23 cellular contexts compared by ENCODE assay signal in genomic region chr5:157336423-157336744, GRCh38.
DNase-seq lines count a peak whose midpoint lies in the region; ATAC-seq and TF ChIP-seq lines count a peak whose summit lies in the region.
"Had no signal": no experiment of that assay in that cellular context is flagged by ENCODE, and none has a peak within 500 bp of the region (broad histone marks: within the 10 kb centered on the region; RNA-seq: fewer than 3 reads in every experiment).

No MANE protein-coding gene starts in this region.

- H3K9me3 ChIP-seq in PC-3 (ENCODE audit: low read length) (no peaks in the 10 kb centered on the region), mesenchymal stem cell (ENCODE audit: control insufficient read depth, low read length) (no peaks in the 10 kb centered on the region), tibial artery (no peaks in the 10 kb centered on the region)
- H3K9me3 ChIP-seq: left lung, SK-N-SH, upper lobe of right lung had no signal

- no peak overlapping the region for H2BK120ac ChIP-seq in mesenchymal stem cell (ENCODE audit: low read depth, low read length)

- H3K79me2 ChIP-seq in PC-3 (ENCODE audit: low read length): no peaks in the 10 kb centered on the region
- H3K79me2 ChIP-seq: parathyroid adenoma had no signal

- WGBS in mesenchymal stem cell: 80% methylated on average over 3 of the region's 3 CpGs

- peaks cover 90% of the 10 kb centered on the region for H3K36me3 Mint-ChIP-seq in activated naive CD4-positive, alpha-beta T cell treated with anti-CD3 and anti-CD28 coated beads, Interleukin-2, amount 10 ng/mL, durations not matched to agents 7 days and 5 days
- H3K36me3 Mint-ChIP-seq in stimulated activated effector memory CD8-positive, alpha-beta T cell treated with anti-CD3 and anti-CD28 coated beads, Interleukin-12 subunit alpha, Interleukin-12 subunit beta, amount 100 ng/mL, for 72 hours: peaks cover 97% of the 10 kb centered on the region

- no peaks in the 10 kb centered on the region for H3K79me1 ChIP-seq in mesenchymal stem cell (replicated peaks; ENCODE audit: low read length, poor library complexity, severe bottlenecking)

- H2BK15ac ChIP-seq in mesenchymal stem cell (ENCODE audit: low read depth, poor library complexity, severe bottlenecking): no peak overlapping the region

- no peak overlapping the region for H2AK5ac ChIP-seq in mesenchymal stem cell (ENCODE audit: low read length, severe bottlenecking)

- H4K91ac ChIP-seq in mesenchymal stem cell (ENCODE audit: low read length): no peak overlapping the region

- H2AFZ ChIP-seq in PC-3 (ENCODE audit: low read length): 0 out of 2 replicates have a peak overlapping the region, but pooled peaks have one; percentile 22
- no peak overlapping the region for H2AFZ ChIP-seq in mesenchymal stem cell (ENCODE audit: low read depth, low read length)
- H2AFZ ChIP-seq: parathyroid adenoma had no signal

- DNase-seq in activated naive CD4-positive, alpha-beta T cell treated with anti-CD3 and anti-CD28 coated beads, Interleukin-2, amount 10 ng/mL, durations not matched to agents 7 days and 5 days: no peak
- DNase-seq in activated naive CD4-positive, alpha-beta T cell treated with anti-CD3 and anti-CD28 coated beads, Interleukin-2, amount 50 U/mL, for 16 hours: no peak
- DNase-seq in PC-3 (no peak), mesenchymal stem cell (no peak), tibial artery (no peak), NCI-H524 (lab: John Stamatoyannopoulos, UW) (no peak)
- no peak for DNase-seq in stimulated activated effector memory CD8-positive, alpha-beta T cell treated with anti-CD3 and anti-CD28 coated beads, Interleukin-12 subunit alpha, Interleukin-12 subunit beta, amount 100 ng/mL, for 72 hours (ENCODE audit: low spot score in 2 of 2)
- DNase-seq: activated CD4-positive, alpha-beta T cell treated with anti-CD3 and anti-CD28 coated beads, Interleukin-2, amount 10 ng/mL, durations not matched to agents 24 days and 14 days; left lung; natural killer cell; NCI-H146; NCI-H526; SK-N-SH; stimulated activated CD8-positive, alpha-beta memory T cell treated with anti-CD3 and anti-CD28 coated beads, Interleukin-4, amount 100 ng/mL, for 48 hours; T-helper 2 cell; upper lobe of right lung had no signal

- peaks cover 2% of the 10 kb centered on the region for H3K4me1 Mint-ChIP-seq in activated naive CD4-positive, alpha-beta T cell treated with anti-CD3 and anti-CD28 coated beads, Interleukin-2, amount 10 ng/mL, durations not matched to agents 7 days and 5 days
- peaks cover 18% of the 10 kb centered on the region for H3K4me1 Mint-ChIP-seq in stimulated activated effector memory CD8-positive, alpha-beta T cell treated with anti-CD3 and anti-CD28 coated beads, Interleukin-12 subunit alpha, Interleukin-12 subunit beta, amount 100 ng/mL, for 72 hours
- H3K4me1 Mint-ChIP-seq: B cell, mesothelial cell of epicardium had no signal

- no peak overlapping the region for H3K9ac ChIP-seq in PC-3 (ENCODE audit: low read length)
- H3K9ac ChIP-seq in mesenchymal stem cell (ENCODE audit: low read length): no peak overlapping the region
- H3K9ac ChIP-seq: KMS-11, parathyroid adenoma, SK-N-SH had no signal

- H3K23ac ChIP-seq in mesenchymal stem cell (ENCODE audit: low read length in 2 of 2): no peak overlapping the region

- TF ChIP-seq CTCF in PC-3 (conservative IDR thresholded peaks at IDR 0.05; ENCODE audit: low read depth, low read length) (no peak), tibial artery (IDR thresholded peaks at IDR 0.05) (no peak)

- no peaks in the 10 kb centered on the region for H3K27me3 Mint-ChIP-seq in activated naive CD4-positive, alpha-beta T cell treated with anti-CD3 and anti-CD28 coated beads, Interleukin-2, amount 10 ng/mL, durations not matched to agents 7 days and 5 days
- H3K27me3 Mint-ChIP-seq: activated CD4-positive, alpha-beta T cell treated with anti-CD3 and anti-CD28 coated beads, Interleukin-2, amount 10 ng/mL, durations not matched to agents 24 days and 14 days; B cell had no signal

- H3K4me1 ChIP-seq in PC-3 (ENCODE audit: insufficient read depth, low read length) (peaks cover 11% of the 10 kb centered on the region), mesenchymal stem cell (ENCODE audit: control insufficient read depth, insufficient read depth, low read depth, low read length) (peaks cover 7% of the 10 kb centered on the region), tibial artery (no peaks in the 10 kb centered on the region)
- H3K4me1 ChIP-seq: left lung, parathyroid adenoma, upper lobe of right lung had no signal

- no peak overlapping the region for H3K4ac ChIP-seq in mesenchymal stem cell (ENCODE audit: low read depth in 1 of 2, low read length in 2 of 2)

- no peaks in the 10 kb centered on the region for H4K20me1 ChIP-seq in PC-3 (ENCODE audit: low read length)

- H3K4me3 ChIP-seq in PC-3 (ENCODE audit: low read length) (no peak overlapping the region), mesenchymal stem cell (ENCODE audit: insufficient read depth in 1 of 2, low read depth in 1 of 2, low read length in 2 of 2) (no peak overlapping the region), tibial artery (no peak overlapping the region)
- H3K4me3 ChIP-seq: left lung, upper lobe of right lung had no signal

- no peak overlapping the region for H2BK5ac ChIP-seq in mesenchymal stem cell (ENCODE audit: low read depth, low read length, poor library complexity, severe bottlenecking)

- CTCF ChIA-PET in activated naive CD4-positive, alpha-beta T cell treated with anti-CD3 and anti-CD28 coated beads, Interleukin-2, amount 10 ng/mL, durations not matched to agents 7 days and 5 days (lab: Charles Lee): interaction anchor here (1.1 to 3.6 kb wide), 3 partner anchors 9 to 382 kb away, joined by 3 to 17 read pairs (median 8); no protein-coding TSS in a partner anchor
- CTCF ChIA-PET in PC-3 (lab: Charles Lee): no interaction called here

- H3K36me3 ChIP-seq in PC-3 (ENCODE audit: low read depth, low read length): no peaks in the 10 kb centered on the region
- H3K36me3 ChIP-seq in mesenchymal stem cell (ENCODE audit: control insufficient read depth in 1 of 2, insufficient read depth in 2 of 2, low read depth in 1 of 2, low read length in 2 of 2): peaks cover 10 to 21% of the 10 kb centered on the region in 2 experiments
- peaks cover 0 to 20% (median 0%) of the 10 kb centered on the region in 3 donors for H3K36me3 ChIP-seq in tibial artery

- H3K18ac ChIP-seq in mesenchymal stem cell (ENCODE audit: low read depth in 1 of 2, low read length in 2 of 2): no peak overlapping the region

- no peak overlapping the region for H3K14ac ChIP-seq in mesenchymal stem cell (ENCODE audit: low read length in 2 of 2)

- H3K9me2 ChIP-seq in PC-3 (replicated peaks; ENCODE audit: low read length): no peaks in the 10 kb centered on the region
- H3K9me2 ChIP-seq: SK-N-SH had no signal

- ATAC-seq in PC-3 (no peak), GM18873 (IDR thresholded peaks at IDR 0.05; ENCODE audit: low FRiP score, unreplicated experiment) (no peak)
- ATAC-seq in stimulated activated effector memory CD8-positive, alpha-beta T cell treated with anti-CD3 and anti-CD28 coated beads, Interleukin-12 subunit alpha, Interleukin-12 subunit beta, amount 100 ng/mL, for 72 hours: no peak
- ATAC-seq: left lung, natural killer cell, upper lobe of right lung had no signal

- H3K27ac Mint-ChIP-seq in activated naive CD4-positive, alpha-beta T cell treated with anti-CD3 and anti-CD28 coated beads, Interleukin-2, amount 10 ng/mL, durations not matched to agents 7 days and 5 days: peak overlapping the region; percentile 33
- peak overlapping the region; percentile 73 for H3K27ac Mint-ChIP-seq in stimulated activated effector memory CD8-positive, alpha-beta T cell treated with anti-CD3 and anti-CD28 coated beads, Interleukin-12 subunit alpha, Interleukin-12 subunit beta, amount 100 ng/mL, for 72 hours
- H3K27ac Mint-ChIP-seq: activated CD4-positive, alpha-beta T cell treated with anti-CD3 and anti-CD28 coated beads, Interleukin-2, amount 10 ng/mL, durations not matched to agents 24 days and 14 days; activated T-helper 2 cell treated with anti-CD3 and anti-CD28 coated beads, Interferon-gamma antibody, Interleukin-2, Interleukin-4, amounts not matched to agents 10 μg/mL and 5 μg/mL and 100 μg/mL, durations not matched to agents 14 hours and 24 hours and 36 hours; B cell; mesothelial cell of epicardium had no signal

- H3K27ac ChIP-seq in PC-3 (ENCODE audit: low read length) (no peak overlapping the region), mesenchymal stem cell (ENCODE audit: low read length, poor library complexity, severe bottlenecking) (peak overlapping the region; percentile 36), tibial artery (no peak overlapping the region)
- H3K27ac ChIP-seq: epithelial cell of prostate, KMS-11, left lung, parathyroid adenoma, upper lobe of right lung had no signal

- H3F3A ChIP-seq in PC-3 (ENCODE audit: low read length, unreplicated experiment): no peaks in the 10 kb centered on the region

- H3K4me3 Mint-ChIP-seq in activated naive CD4-positive, alpha-beta T cell treated with anti-CD3 and anti-CD28 coated beads, Interleukin-2, amount 10 ng/mL, durations not matched to agents 7 days and 5 days: no peak overlapping the region
- no peak overlapping the region for H3K4me3 Mint-ChIP-seq in stimulated activated effector memory CD8-positive, alpha-beta T cell treated with anti-CD3 and anti-CD28 coated beads, Interleukin-12 subunit alpha, Interleukin-12 subunit beta, amount 100 ng/mL, for 72 hours
- H3K4me3 Mint-ChIP-seq: activated CD4-positive, alpha-beta T cell treated with anti-CD3 and anti-CD28 coated beads, Interleukin-2, amount 10 ng/mL, durations not matched to agents 24 days and 14 days; B cell; mesothelial cell of epicardium; natural killer cell had no signal

- POLR2A ChIA-PET in PC-3 (lab: Charles Lee; ENCODE audit: unreplicated experiment): interaction anchor here (0.6 kb wide), 1 partner anchor 54 kb away, joined by 3 read pairs; no protein-coding TSS in a partner anchor

- H3K9me3 Mint-ChIP-seq in activated naive CD4-positive, alpha-beta T cell treated with anti-CD3 and anti-CD28 coated beads, Interleukin-2, amount 10 ng/mL, durations not matched to agents 7 days and 5 days: no peaks in the 10 kb centered on the region
- no peaks in the 10 kb centered on the region for H3K9me3 Mint-ChIP-seq in stimulated activated effector memory CD8-positive, alpha-beta T cell treated with anti-CD3 and anti-CD28 coated beads, Interleukin-12 subunit alpha, Interleukin-12 subunit beta, amount 100 ng/mL, for 72 hours
- H3K9me3 Mint-ChIP-seq: activated CD4-positive, alpha-beta T cell treated with anti-CD3 and anti-CD28 coated beads, Interleukin-2, amount 10 ng/mL, durations not matched to agents 24 days and 14 days; activated T-helper 2 cell treated with anti-CD3 and anti-CD28 coated beads, Interferon-gamma antibody, Interleukin-2, Interleukin-4, amounts not matched to agents 10 μg/mL and 5 μg/mL and 100 μg/mL, durations not matched to agents 14 hours and 24 hours and 36 hours; natural killer cell had no signal

- no peaks in the 10 kb centered on the region for H3K27me3 ChIP-seq in PC-3 (ENCODE audit: low read length)
- no peaks in the 10 kb centered on the region for H3K27me3 ChIP-seq in mesenchymal stem cell (ENCODE audit: control insufficient read depth in 1 of 2, insufficient read depth in 1 of 2, low read length in 2 of 2)
- no peaks in the 10 kb centered on the region for H3K27me3 ChIP-seq in tibial artery
- H3K27me3 ChIP-seq: left lung, upper lobe of right lung had no signal

- intact Hi-C loops in PC-3 (cut with micrococcal nuclease) (loop anchor here (10.0 kb wide), 1 partner anchor 238 kb away; the partner anchor contains the start of gene ADAM19), tibial artery (cut with DNase I; ENCODE audit: low total_unique reads) (no loop called here)

- no peak overlapping the region for H2BK12ac ChIP-seq in mesenchymal stem cell (ENCODE audit: low read length in 2 of 2)

- BruUV-seq in PC-3 (replicated peaks; lab: Mats Ljungman, UMichigan): no TSS peak

- no peak overlapping the region for H4K8ac ChIP-seq in mesenchymal stem cell (ENCODE audit: low read length)

- no peak overlapping the region for H3K4me2 ChIP-seq in PC-3 (ENCODE audit: low read length)
- no peak overlapping the region for H3K4me2 ChIP-seq in mesenchymal stem cell (ENCODE audit: low read length, poor library complexity, severe bottlenecking)
- H3K4me2 ChIP-seq: KMS-11, SK-N-SH had no signal
